ENCODE assay signal across 21 cellular contexts in genomic region chr1:160114085-160114484, GRCh38. TPM values are rescaled to one million over a fixed set of nuclear protein-coding genes. Genes with fewer than 3 reads are reported as not detected.
DNase-seq lines count a peak whose midpoint lies in the region; ATAC-seq and TF ChIP-seq lines count a peak whose summit lies in the region.
"Had no signal": no experiment of that assay in that cellular context is flagged by ENCODE, and none has a peak within 500 bp of the region (broad histone marks: within the 10 kb centered on the region; RNA-seq: fewer than 3 reads in every experiment).

No MANE protein-coding gene starts in this region.

- intact Hi-C loops in Right ventricle myocardium inferior (cut with DNase I): no loop called here
- intact Hi-C loops in cardiac septum (cut with DNase I): no loop called here
- intact Hi-C loops in left ventricle myocardium inferior (cut with micrococcal nuclease): no loop called here
- intact Hi-C loops in adrenal gland (cut with DNase I): no loop called here

- H3K9me3 ChIP-seq in left ventricle myocardium inferior (replicated peaks): no peaks in the 10 kb centered on the region
- H3K9me3 ChIP-seq in adrenal gland (replicated peaks in 1 of 3): no peaks in the 10 kb centered on the region
- H3K9me3 ChIP-seq: pancreas, SK-N-SH had no signal

- TF ChIP-seq CTCF in left ventricle myocardium inferior (IDR thresholded peaks at IDR 0.05; ENCODE audit: borderline replicate concordance) (no peak), adrenal gland (IDR thresholded peaks at IDR 0.05) (no peak), HFFc6 (IDR thresholded peaks at IDR 0.05) (no peak)

- H3K36me3 ChIP-seq in left ventricle myocardium inferior: no peaks in the 10 kb centered on the region
- H3K36me3 ChIP-seq in adrenal gland (replicated peaks in 1 of 2): no peaks in the 10 kb centered on the region
- H3K36me3 ChIP-seq: pancreas had no signal

- H3K4me1 ChIP-seq in left ventricle myocardium inferior (peaks cover 54% of the 10 kb centered on the region), adrenal gland (replicated peaks in 1 of 2) (no peaks in the 10 kb centered on the region)
- H3K4me1 ChIP-seq: pancreas had no signal

- H3K27me3 Mint-ChIP-seq in HFFc6 (ENCODE audit: insufficient read depth): peaks cover 55% of the 10 kb centered on the region

- H3K4me3 ChIP-seq in left ventricle myocardium inferior (no peak overlapping the region), adrenal gland (no peak overlapping the region)
- H3K4me3 ChIP-seq: pancreas, PC-9 had no signal

- ATAC-seq in Right ventricle myocardium inferior: peak; percentile 5
- ATAC-seq: pancreas had no signal

- TF ChIP-seq POLR2A in adrenal gland (IDR thresholded peaks at IDR 0.05): no peak

- peak overlapping the region; percentile 90 for H3K27ac ChIP-seq in left ventricle myocardium inferior (replicated peaks)
- H3K27ac ChIP-seq in adrenal gland: no peak overlapping the region
- H3K27ac ChIP-seq: pancreas, PC-9 had no signal

- peaks cover 5% of the 10 kb centered on the region for H3K27me3 ChIP-seq in left ventricle myocardium inferior (ENCODE audit: low read depth)
- H3K27me3 ChIP-seq in adrenal gland: no peaks in the 10 kb centered on the region
- H3K27me3 ChIP-seq: pancreas had no signal

- H3K36me3 Mint-ChIP-seq in HFFc6 (ENCODE audit: low read depth): no peaks in the 10 kb centered on the region
- H3K36me3 Mint-ChIP-seq: activated naive CD4-positive, alpha-beta T cell treated with anti-CD3 and anti-CD28 coated beads, Interleukin-2, amount 10 ng/mL, durations not matched to agents 7 days and 5 days; CD14-positive monocyte had no signal

- H3K4me3 Mint-ChIP-seq in HFFc6: no peak overlapping the region
- H3K4me3 Mint-ChIP-seq: activated CD4-positive, alpha-beta T cell treated with anti-CD3 and anti-CD28 coated beads, Interleukin-2, amount 10 ng/mL, durations not matched to agents 7 days and 5 days; activated naive CD4-positive, alpha-beta T cell treated with anti-CD3 and anti-CD28 coated beads, Interleukin-2, amount 10 ng/mL, durations not matched to agents 7 days and 5 days; CD14-positive monocyte had no signal

- H3K9me3 Mint-ChIP-seq in HFFc6: no peaks in the 10 kb centered on the region
- H3K9me3 Mint-ChIP-seq: activated CD4-positive, alpha-beta T cell treated with anti-CD3 and anti-CD28 coated beads, Interleukin-2, amount 10 ng/mL, durations not matched to agents 7 days and 5 days; activated naive CD4-positive, alpha-beta T cell treated with anti-CD3 and anti-CD28 coated beads, Interleukin-2, amount 10 ng/mL, durations not matched to agents 7 days and 5 days; CD14-positive monocyte had no signal

- H3K4me1 Mint-ChIP-seq in HFFc6 (ENCODE audit: low read depth): peaks cover 10% of the 10 kb centered on the region; the same call in 1 of the 2 replicates
- H3K4me1 Mint-ChIP-seq: activated naive CD4-positive, alpha-beta T cell treated with anti-CD3 and anti-CD28 coated beads, Interleukin-2, amount 10 ng/mL, durations not matched to agents 7 days and 5 days had no signal

- WGBS in adrenal gland, 4 donors: 82 to 87% (median 85%) methylated on average over 3 to 4 of the region's 4 CpGs

- H3K27ac Mint-ChIP-seq in HFFc6: no peak overlapping the region
- H3K27ac Mint-ChIP-seq: activated CD4-positive, alpha-beta T cell treated with anti-CD3 and anti-CD28 coated beads, Interleukin-2, amount 10 ng/mL, durations not matched to agents 7 days and 5 days; activated naive CD4-positive, alpha-beta T cell treated with anti-CD3 and anti-CD28 coated beads, Interleukin-2, amount 10 ng/mL, durations not matched to agents 7 days and 5 days had no signal

- DNase-seq in Right ventricle myocardium inferior (ENCODE audit: missing footprints): no peak
- DNase-seq in cardiac septum (ENCODE audit: low spot score): no peak
- no peak for DNase-seq in left ventricle myocardium inferior
- DNase-seq in nucleus accumbens (lab: John Stamatoyannopoulos, UW): peak in 31 of 56 donors; percentile 8 to 76 (median 44)
- no peak for DNase-seq in adrenal gland
- no peak for DNase-seq in activated CD8-positive, alpha-beta memory T cell treated with anti-CD3 and anti-CD28 coated beads for 24 hours
- DNase-seq in SKM-1 (lab: John Stamatoyannopoulos, UW; ENCODE audit: unreplicated experiment): no peak
- DNase-seq in HFFc6: no peak
- DNase-seq: 8988T; activated CD4-positive, alpha-beta T cell treated with anti-CD3 and anti-CD28 coated beads, Interleukin-2, amount 10 ng/mL, durations not matched to agents 7 days and 5 days; activated naive CD4-positive, alpha-beta T cell treated with anti-CD3 and anti-CD28 coated beads, Interleukin-2, amount 10 ng/mL, durations not matched to agents 7 days and 5 days; activated T-cell treated with anti-CD3 and anti-CD28 coated beads, Interleukin-2, amount 50 U/mL, for 1 hour; effector CD8-positive, alpha-beta T cell; NCI-H1092; NCI-H2107; NCI-H526; pancreas; PC-9; SK-N-SH; small intestine had no signal

RNA-seq across cellular contexts. Expression of gene ATP1A2, which starts 1.5 kb away (rescaled TPM):
- total RNA-seq in Right ventricle myocardium inferior: 209 TPM
- total RNA-seq in cardiac septum: 147 TPM
- 401 TPM for total RNA-seq in left ventricle myocardium inferior
- total RNA-seq in adrenal gland: 1 to 10 TPM in 5 of 8 donors, under 1 TPM in 3; 0.47 to 3.6 (median 1.4) TPM
- polyA plus RNA-seq in adrenal gland: 1 to 10 TPM in 2 of 3 donors, under 1 TPM in 1; 0.99 to 4.5 (median 2.7) TPM
- under 1 TPM in 5 of 6 experiments, not detected in 1; 0.09 to 0.17 (median 0.14) TPM for total RNA-seq in HFFc6 (2021; fragmentation: NEBNext Ultra II Directional; extraction: Animal tissue kit (Norgen Biotek cat#: 25700))
- total RNA-seq: activated CD4-positive, alpha-beta T cell treated with anti-CD3 and anti-CD28 coated beads, Interleukin-2, amount 10 ng/mL, durations not matched to agents 7 days and 5 days had no signal
- polyA plus RNA-seq: CD14-positive monocyte had no signal

RNA-seq across cellular contexts. Expression of gene IGSF8, which starts 15.7 kb away (rescaled TPM):
- total RNA-seq in Right ventricle myocardium inferior (21.9 TPM), cardiac septum (29.7 TPM), left ventricle myocardium inferior (18.2 TPM), adrenal gland (10 to 100 TPM; 15.0 to 42.9 (median 24.1) TPM)
- 10 to 100 TPM in 2 of 3 donors, 1 to 10 TPM in 1; 9.7 to 24.9 (median 20.8) TPM for polyA plus RNA-seq in adrenal gland
- 10 to 100 TPM in 5 of 6 experiments, 1 to 10 TPM in 1; 9.6 to 12.9 (median 11.2) TPM for total RNA-seq in HFFc6 (2021; fragmentation: NEBNext Ultra II Directional; extraction: Animal tissue kit (Norgen Biotek cat#: 25700))

RNA-seq across cellular contexts. Expression of gene KCNJ9, which starts 32.7 kb away (rescaled TPM):
- not detected for total RNA-seq in Right ventricle myocardium inferior
- not detected for total RNA-seq in cardiac septum
- 0.05 TPM for total RNA-seq in left ventricle myocardium inferior
- 1 to 10 TPM in 1 of 8 donors, under 1 TPM in 1, not detected in 6; 0.14 to 1.1 TPM for total RNA-seq in adrenal gland
- polyA plus RNA-seq in adrenal gland: under 1 TPM; 0.16 to 0.24 (median 0.20) TPM
- not detected for total RNA-seq in HFFc6 (2021; fragmentation: NEBNext Ultra II Directional; extraction: Animal tissue kit (Norgen Biotek cat#: 25700))
- total RNA-seq: activated CD4-positive, alpha-beta T cell treated with anti-CD3 and anti-CD28 coated beads, Interleukin-2, amount 10 ng/mL, durations not matched to agents 7 days and 5 days; pancreas; PC-9 had no signal
- polyA plus RNA-seq: CD14-positive monocyte had no signal

RNA-seq across cellular contexts. Expression of gene ATP1A4, which starts 37.3 kb away (rescaled TPM):
- not detected for total RNA-seq in Right ventricle myocardium inferior
- total RNA-seq in cardiac septum: 1.0 TPM
- total RNA-seq in left ventricle myocardium inferior: 0.11 TPM
- under 1 TPM in 2 of 8 donors, not detected in 6; 0.46 to 0.96 TPM for total RNA-seq in adrenal gland
- under 1 TPM in 1 of 3 donors, not detected in 2; 0.17 TPM for polyA plus RNA-seq in adrenal gland
- not detected for total RNA-seq in HFFc6 (2021; fragmentation: NEBNext Ultra II Directional; extraction: Animal tissue kit (Norgen Biotek cat#: 25700))
- total RNA-seq: activated CD4-positive, alpha-beta T cell treated with anti-CD3 and anti-CD28 coated beads, Interleukin-2, amount 10 ng/mL, durations not matched to agents 7 days and 5 days; pancreas; PC-9 had no signal
- polyA plus RNA-seq: pancreas, SK-N-SH had no signal

RNA-seq across cellular contexts. Expression of gene KCNJ10, which starts 44.1 kb away (rescaled TPM):
- total RNA-seq in Right ventricle myocardium inferior: not detected
- total RNA-seq in cardiac septum: 0.05 TPM
- not detected for total RNA-seq in left ventricle myocardium inferior
- under 1 TPM in 2 of 8 donors, not detected in 6; 0.19 to 0.32 TPM for total RNA-seq in adrenal gland
- under 1 TPM in 2 of 3 donors, not detected in 1; 0.13 TPM for polyA plus RNA-seq in adrenal gland
- not detected for total RNA-seq in HFFc6 (2021; fragmentation: NEBNext Ultra II Directional; extraction: Animal tissue kit (Norgen Biotek cat#: 25700))
- total RNA-seq: activated CD4-positive, alpha-beta T cell treated with anti-CD3 and anti-CD28 coated beads, Interleukin-2, amount 10 ng/mL, durations not matched to agents 7 days and 5 days; PC-9 had no signal
- polyA plus RNA-seq: CD14-positive monocyte, SK-N-SH had no signal

Comparison
In these comparisons a context has a peak if more than half of its experiments do, and no peak if none do; other contexts are left out.
1. DNase-seq: peak in nucleus accumbens (31 of 56); none in Right ventricle myocardium inferior (single experiment), cardiac septum (single experiment), left ventricle myocardium inferior (single experiment), adrenal gland (0 of 7), activated CD8-positive, alpha-beta memory T cell treated with anti-CD3 and anti-CD28 coated beads for 24 hours (single experiment), SKM-1 (single experiment) and HFFc6 (single experiment).
2. RNA of gene ATP1A2, which starts 1.5 kb away (total RNA-seq): 401 TPM in left ventricle myocardium inferior (single experiment), 209 TPM in Right ventricle myocardium inferior (single experiment) and 147 TPM in cardiac septum (single experiment); 0.47 to 3.6 TPM in adrenal gland and 0.09 to 0.17 TPM in HFFc6; every median in the first group is over 10 times any median in the second.